ENCODE assay signal across 13 cellular contexts in genomic region chr2:200786826-200787225, GRCh38. TPM values are rescaled to one million over a fixed set of nuclear protein-coding genes. Genes with fewer than 3 reads are reported as not detected.
A peak's percentile ranks its signal among the peaks of the same experiment; 100 is the strongest.
DNase-seq lines count a peak whose midpoint lies in the region; ATAC-seq and TF ChIP-seq lines count a peak whose summit lies in the region.
"Had no signal": no experiment of that assay in that cellular context is flagged by ENCODE, and none has a peak within 500 bp of the region (broad histone marks: within the 10 kb centered on the region; RNA-seq: fewer than 3 reads in every experiment).

No MANE protein-coding gene starts in this region.

- peak; percentile 10 for DNase-seq in COLO668 (lab: John Stamatoyannopoulos, UW; ENCODE audit: unreplicated experiment)
- DNase-seq in MG63, result peak; percentile 67
- DNase-seq in chondrocyte (ENCODE audit: low spot score), result no peak
- peak; percentile 16 for DNase-seq in myocyte (ENCODE audit: low read depth)
- no peak for DNase-seq in progenitor cell of endocrine pancreas (ENCODE audit: low spot score, unreplicated experiment)
- DNase-seq in CD8-positive, alpha-beta memory T cell, result no peak
- DNase-seq in iPS-NIHi7 (ENCODE audit: extremely low spot score), result no peak
- DNase-seq: H7, NCI-H2227 treated with DMSO at 0.1 percent for 48 hours, testis had no signal

- H3K27me3 Mint-ChIP-seq in chondrocyte (ENCODE audit: low read depth) (no peaks in the 10 kb centered on the region), progenitor cell of endocrine pancreas (peaks cover 5% of the 10 kb centered on the region)
- peaks cover 5 to 27% of the 10 kb centered on the region in 2 donors for H3K27me3 Mint-ChIP-seq in CD8-positive, alpha-beta memory T cell

- POLR2A ChIA-PET in CD8-positive, alpha-beta memory T cell (lab: Charles Lee), result no interaction called here

- H3K27ac ChIP-seq in CD8-positive, alpha-beta memory T cell (ENCODE audit: low read depth, low read length), result no peak overlapping the region
- H3K27ac ChIP-seq: HL-60, testis had no signal

- ATAC-seq in GM18868 (IDR thresholded peaks at IDR 0.05; ENCODE audit: unreplicated experiment), result no peak

- H3K4me3 ChIP-seq in MG63, result no peak overlapping the region
- no peak overlapping the region for H3K4me3 ChIP-seq in CD8-positive, alpha-beta memory T cell (ENCODE audit: low read length)

- H3K36me3 ChIP-seq in MG63, result no peaks in the 10 kb centered on the region
- no peaks in the 10 kb centered on the region for H3K36me3 ChIP-seq in CD8-positive, alpha-beta memory T cell (ENCODE audit: insufficient read depth, low read length)

- no peak for TF ChIP-seq CTCF in chondrocyte (IDR thresholded peaks at IDR 0.05)
- no peak for TF ChIP-seq CTCF in progenitor cell of endocrine pancreas (IDR thresholded peaks at IDR 0.05; ENCODE audit: unreplicated experiment)

- no peaks in the 10 kb centered on the region for H3K4me1 ChIP-seq in CD8-positive, alpha-beta memory T cell (ENCODE audit: insufficient read depth, low read length)
- H3K4me1 ChIP-seq: testis had no signal

- H3K9me3 Mint-ChIP-seq in chondrocyte (ENCODE audit: low read depth), result no peaks in the 10 kb centered on the region
- H3K9me3 Mint-ChIP-seq in progenitor cell of endocrine pancreas (ENCODE audit: low read depth), result no peaks in the 10 kb centered on the region
- H3K9me3 Mint-ChIP-seq in CD8-positive, alpha-beta memory T cell, result no peaks in the 10 kb centered on the region
- H3K9me3 Mint-ChIP-seq: T-helper 2 cell treated with Interferon-gamma antibody and Interleukin-4, amounts not matched to agents 5 μg/mL and 100 μg/mL, for 36 hours had no signal

- CTCF ChIA-PET in CD8-positive, alpha-beta memory T cell (lab: Charles Lee), result no interaction called here

- H3K4me3 Mint-ChIP-seq in chondrocyte (ENCODE audit: unreplicated experiment) (peak overlapping the region; percentile 27), progenitor cell of endocrine pancreas (ENCODE audit: low read depth) (no peak overlapping the region)
- no peak overlapping the region for H3K4me3 Mint-ChIP-seq in CD8-positive, alpha-beta memory T cell
- H3K4me3 Mint-ChIP-seq: T-helper 2 cell treated with Interferon-gamma antibody and Interleukin-4, amounts not matched to agents 5 μg/mL and 100 μg/mL, for 36 hours had no signal

- H3K27ac Mint-ChIP-seq in chondrocyte (ENCODE audit: unreplicated experiment), result peak overlapping the region; percentile 91
- no peak overlapping the region for H3K27ac Mint-ChIP-seq in progenitor cell of endocrine pancreas
- no peak overlapping the region for H3K27ac Mint-ChIP-seq in CD8-positive, alpha-beta memory T cell
- H3K27ac Mint-ChIP-seq: T-helper 2 cell treated with Interferon-gamma antibody and Interleukin-4, amounts not matched to agents 5 μg/mL and 100 μg/mL, for 36 hours had no signal

- H3K4me1 Mint-ChIP-seq in chondrocyte (ENCODE audit: low read depth) (peaks cover 43% of the 10 kb centered on the region), progenitor cell of endocrine pancreas (ENCODE audit: low read depth) (peaks cover 18% of the 10 kb centered on the region)
- no peaks in the 10 kb centered on the region for H3K4me1 Mint-ChIP-seq in CD8-positive, alpha-beta memory T cell

- H3K36me3 Mint-ChIP-seq in chondrocyte (ENCODE audit: low read depth) (no peaks in the 10 kb centered on the region), progenitor cell of endocrine pancreas (ENCODE audit: insufficient read depth) (no peaks in the 10 kb centered on the region)
- H3K36me3 Mint-ChIP-seq in CD8-positive, alpha-beta memory T cell, result peaks cover 0 to 2% (median 0%) of the 10 kb centered on the region in 3 donors

- H3K27me3 ChIP-seq in MG63, result no peaks in the 10 kb centered on the region
- H3K27me3 ChIP-seq in CD8-positive, alpha-beta memory T cell (ENCODE audit: insufficient read depth, low read length, poor library complexity, severe bottlenecking), result no peaks in the 10 kb centered on the region
- H3K27me3 ChIP-seq: testis had no signal

- H3K9me3 ChIP-seq in MG63, result no peaks in the 10 kb centered on the region
- no peaks in the 10 kb centered on the region for H3K9me3 ChIP-seq in CD8-positive, alpha-beta memory T cell (ENCODE audit: low read length)
- H3K9me3 ChIP-seq: testis had no signal

RNA-seq across cellular contexts. Expression of gene BZW1, which starts 24.9 kb away (rescaled TPM):
- 281 and 464 TPM in 2 replicates for total RNA-seq in MG63 (2014; rRNA removed; shearing (Covaris generic); ENCODE audit: low replicate concordance)
- total RNA-seq in chondrocyte, result 191 to 201 TPM (median 194 TPM) in 3 replicates
- 222 and 358 TPM in 2 replicates for total RNA-seq in myocyte
- polyA plus RNA-seq in myocyte (2012), result 133 TPM
- 246 and 248 TPM in 2 replicates for total RNA-seq in progenitor cell of endocrine pancreas
- 100 to 1,000 TPM; 495 to 533 TPM for total RNA-seq in CD8-positive, alpha-beta memory T cell
- 252 TPM for polyA plus RNA-seq in CD8-positive, alpha-beta memory T cell

Comparison
In these comparisons a context has a peak if more than half of its experiments do, and no peak if none do; other contexts are left out.
1. DNase-seq: peak in COLO668 (single experiment), MG63 (single experiment) and myocyte (single experiment); none in chondrocyte (single experiment), progenitor cell of endocrine pancreas (single experiment), CD8-positive, alpha-beta memory T cell (0 of 5) and iPS-NIHi7 (single experiment).